Comparison of ENCODE assay signal across 2 cellular contexts in the genomic region with DNA sequence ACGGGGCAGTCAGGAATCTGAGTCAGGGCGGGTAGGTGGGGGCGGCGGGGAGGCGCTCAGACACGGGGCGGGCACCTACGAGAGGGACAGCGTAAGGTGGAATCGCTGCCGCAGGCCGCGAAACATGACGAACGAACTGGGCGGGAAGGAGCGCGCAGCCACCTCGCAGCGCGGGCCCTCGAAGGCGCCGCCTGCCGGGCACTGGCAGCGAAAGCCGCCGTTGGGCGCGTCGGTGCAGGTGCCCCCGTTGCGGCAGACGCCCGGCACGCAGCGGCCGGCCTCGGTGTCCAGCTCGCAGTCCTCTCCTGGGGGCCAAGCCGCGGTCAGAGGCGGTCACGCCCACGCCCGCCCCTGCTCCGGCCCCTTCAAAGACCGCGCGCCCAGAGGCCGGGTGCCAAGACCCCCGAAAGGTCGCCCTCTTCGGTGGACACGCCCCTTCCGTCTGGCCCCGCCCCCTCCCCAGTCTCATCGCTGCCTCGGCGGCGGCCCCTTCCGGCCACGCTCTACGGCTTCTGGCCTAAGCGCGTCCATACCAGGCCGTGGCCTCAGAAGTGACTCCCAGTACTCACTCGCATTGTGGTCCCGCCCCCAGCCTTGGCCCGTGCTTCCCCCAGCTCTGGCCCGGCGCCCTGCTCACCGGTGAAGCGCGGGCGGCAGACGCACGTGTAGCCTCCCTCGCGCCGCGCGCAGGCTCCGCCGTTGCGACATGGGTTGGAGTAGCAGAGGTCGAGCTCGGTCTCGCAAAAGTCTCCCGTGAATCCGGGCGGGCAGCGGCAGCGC.
A peak's percentile ranks its signal among the peaks of the same experiment; 100 is the strongest.
TF ChIP-seq lines count a peak whose summit lies in the region.

No MANE protein-coding gene starts in this region.

TF ChIP-seq in IMR-90, 13 proteins besides CTCF, POLR2A, EP300 and RAD21:
- TF ChIP-seq, protein P1, sequence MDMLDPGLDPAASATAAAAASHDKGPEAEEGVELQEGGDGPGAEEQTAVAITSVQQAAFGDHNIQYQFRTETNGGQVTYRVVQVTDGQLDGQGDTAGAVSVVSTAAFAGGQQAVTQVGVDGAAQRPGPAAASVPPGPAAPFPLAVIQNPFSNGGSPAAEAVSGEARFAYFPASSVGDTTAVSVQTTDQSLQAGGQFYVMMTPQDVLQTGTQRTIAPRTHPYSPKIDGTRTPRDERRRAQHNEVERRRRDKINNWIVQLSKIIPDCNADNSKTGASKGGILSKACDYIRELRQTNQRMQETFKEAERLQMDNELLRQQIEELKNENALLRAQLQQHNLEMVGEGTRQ (IDR thresholded peaks at IDR 0.05; ENCODE audit: low read depth, low read length): no peak
- TF ChIP-seq SMC3 (IDR thresholded peaks at IDR 0.05; ENCODE audit: low read depth, low read length) (peak; percentile 58; the same call in 1 of the 2 replicates), CHD1 (IDR thresholded peaks at IDR 0.05; ENCODE audit: low read depth, low read length) (no peak), RFX5 (IDR thresholded peaks at IDR 0.05; ENCODE audit: low read depth, low read length) (no peak), MAZ (IDR thresholded peaks at IDR 0.05; ENCODE audit: borderline replicate concordance, low read depth, low read length) (peak; percentile 51; the same call in 1 of the 2 replicates), MXI1 (IDR thresholded peaks at IDR 0.05; ENCODE audit: borderline replicate concordance, low read depth, low read length) (no peak; the same call in 1 of the 2 replicates), CEBPB (IDR thresholded peaks at IDR 0.05; ENCODE audit: low read depth, low read length) (peak; percentile 68), NFE2L2 (IDR thresholded peaks at IDR 0.05; ENCODE audit: low read depth, low read length) (no peak), BHLHE40 (IDR thresholded peaks at IDR 0.05; ENCODE audit: low read depth, low read length) (peak; percentile 87), FOS (IDR thresholded peaks at IDR 0.05; ENCODE audit: low read depth, low read length) (no peak), MAFK (IDR thresholded peaks at IDR 0.05; ENCODE audit: low read depth, low read length) (no peak), RCOR1 (IDR thresholded peaks at IDR 0.05; ENCODE audit: insufficient replicate concordance, low read length) (peak; percentile 57)
- TF ChIP-seq, protein P2, sequence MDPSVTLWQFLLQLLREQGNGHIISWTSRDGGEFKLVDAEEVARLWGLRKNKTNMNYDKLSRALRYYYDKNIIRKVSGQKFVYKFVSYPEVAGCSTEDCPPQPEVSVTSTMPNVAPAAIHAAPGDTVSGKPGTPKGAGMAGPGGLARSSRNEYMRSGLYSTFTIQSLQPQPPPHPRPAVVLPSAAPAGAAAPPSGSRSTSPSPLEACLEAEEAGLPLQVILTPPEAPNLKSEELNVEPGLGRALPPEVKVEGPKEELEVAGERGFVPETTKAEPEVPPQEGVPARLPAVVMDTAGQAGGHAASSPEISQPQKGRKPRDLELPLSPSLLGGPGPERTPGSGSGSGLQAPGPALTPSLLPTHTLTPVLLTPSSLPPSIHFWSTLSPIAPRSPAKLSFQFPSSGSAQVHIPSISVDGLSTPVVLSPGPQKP (IDR thresholded peaks at IDR 0.05; ENCODE audit: borderline replicate concordance, low read depth, low read length): no peak

TF ChIP-seq in H1, 55 proteins besides CTCF, POLR2A, EP300 and RAD21 (continues in another document):
- TF ChIP-seq HDAC2 (IDR thresholded peaks at IDR 0.05; ENCODE audit: borderline replicate concordance in 1 of 2, low read depth in 2 of 2, low read length in 2 of 2) (0 out of 4 replicates have a peak, but pooled peaks of 1 of the 2 experiments have one; percentile 7), CEBPB (IDR thresholded peaks at IDR 0.05; ENCODE audit: low read depth, low read length) (peak; percentile 82), KDM1A (IDR thresholded peaks at IDR 0.05; ENCODE audit: borderline replicate concordance, low read length) (no peak), TAF1 (IDR thresholded peaks at IDR 0.05; ENCODE audit: low read depth, low read length) (peak; percentile 58; the same call in 1 of the 2 replicates), TCF12 (IDR thresholded peaks at IDR 0.05; ENCODE audit: low read depth, low read length) (no peak), SIX5 (IDR thresholded peaks at IDR 0.05; ENCODE audit: low read depth, low read length) (no peak), RXRA (IDR thresholded peaks at IDR 0.05; ENCODE audit: insufficient read depth, low read depth, low read length) (no peak), CTBP2 (IDR thresholded peaks at IDR 0.05; ENCODE audit: borderline replicate concordance, insufficient read depth, insufficient read length, low read length) (no peak), EGR1 (IDR thresholded peaks at IDR 0.05; ENCODE audit: borderline replicate concordance, low read depth, low read length) (peak; percentile 62; the same call in 1 of the 2 replicates), PHF8 (conservative IDR thresholded peaks at IDR 0.05; ENCODE audit: low read depth, low read length) (peak; percentile 46; the same call in 1 of the 2 replicates), TBP (IDR thresholded peaks at IDR 0.05; ENCODE audit: low read depth, low read length) (peak; percentile 16; the same call in 1 of the 2 replicates), MAFK (IDR thresholded peaks at IDR 0.05; ENCODE audit: low read depth, low read length) (no peak), CBX8 (IDR thresholded peaks at IDR 0.05; ENCODE audit: borderline replicate concordance, low read depth, low read length) (no peak), SAP30 (IDR thresholded peaks at IDR 0.05; ENCODE audit: insufficient read depth, insufficient replicate concordance, low read length) (no peak), RFX5 (IDR thresholded peaks at IDR 0.05; ENCODE audit: borderline replicate concordance, low read depth, low read length) (no peak), SUZ12 (IDR thresholded peaks at IDR 0.05; ENCODE audit: low read length) (no peak), SRF (IDR thresholded peaks at IDR 0.05; ENCODE audit: low read depth, low read length) (no peak), ZNF274 (IDR thresholded peaks at IDR 0.05; ENCODE audit: borderline replicate concordance, extremely low read depth, low read length) (no peak), POLR2AphosphoS5 (IDR thresholded peaks at IDR 0.05; ENCODE audit: low read depth, low read length) (peak; percentile 63), SP4 (IDR thresholded peaks at IDR 0.05; ENCODE audit: low read length) (no peak), CHD1 (IDR thresholded peaks at IDR 0.05; ENCODE audit: low read depth, low read length) (no peak), BACH1 (IDR thresholded peaks at IDR 0.05; ENCODE audit: low read length) (no peak), GTF2F1 (IDR thresholded peaks at IDR 0.05; ENCODE audit: borderline replicate concordance, low read depth, low read length) (no peak), NANOG (IDR thresholded peaks at IDR 0.05; ENCODE audit: insufficient read depth, low read depth, low read length, poor library complexity, severe bottlenecking) (no peak), CREB1 (IDR thresholded peaks at IDR 0.05) (peak; percentile 67), CHD2 (IDR thresholded peaks at IDR 0.05; ENCODE audit: low read length) (no peak), RNF2 (IDR thresholded peaks at IDR 0.05; ENCODE audit: borderline replicate concordance, low read depth, low read length, missing control alignments, poor library complexity, severe bottlenecking) (peak; percentile 54), SP2 (IDR thresholded peaks at IDR 0.05; ENCODE audit: low read length) (no peak), KDM4A (IDR thresholded peaks at IDR 0.05; ENCODE audit: low read depth, low read length, severe bottlenecking) (peak; percentile 69), ASH2L (IDR thresholded peaks at IDR 0.05; ENCODE audit: low read length) (peak; percentile 59), BCL11A (IDR thresholded peaks at IDR 0.05; ENCODE audit: low read depth in 2 of 2, low read length in 2 of 2) (no peak), FOSL1 (IDR thresholded peaks at IDR 0.05; ENCODE audit: insufficient read depth, low read depth, low read length) (no peak), POU5F1 (IDR thresholded peaks at IDR 0.05; ENCODE audit: low read depth, low read length) (no peak), KDM5A (IDR thresholded peaks at IDR 0.05; ENCODE audit: low read length) (no peak), TEAD4 (IDR thresholded peaks at IDR 0.05; ENCODE audit: low read depth, low read length) (no peak; the same call in 1 of the 2 replicates), RBBP5 (IDR thresholded peaks at IDR 0.05; ENCODE audit: borderline replicate concordance, low read depth, low read length) (peak; percentile 50; the same call in 1 of the 2 replicates), JUND (IDR thresholded peaks at IDR 0.05; ENCODE audit: low read length) (no peak), CBX5 (IDR thresholded peaks at IDR 0.05; ENCODE audit: low read depth, low read length) (no peak), SIN3A (conservative IDR thresholded peaks at IDR 0.05 in 1 of 2, IDR thresholded peaks at IDR 0.05 in 1 of 2; ENCODE audit: low read depth in 1 of 2, low read length in 2 of 2) (peak; percentile 24 to 72; a peak in 1 of 4 replicates), NRF1 (IDR thresholded peaks at IDR 0.05; ENCODE audit: low read depth, low read length) (no peak), SIRT6 (IDR thresholded peaks at IDR 0.05; ENCODE audit: low read length) (no peak), GABPA (IDR thresholded peaks at IDR 0.05; ENCODE audit: borderline replicate concordance, insufficient read depth, low read length) (0 out of 2 replicates have a peak, but pooled peaks have one; percentile 36)
- TF ChIP-seq, protein P1 (IDR thresholded peaks at IDR 0.05; ENCODE audit: low read length): no peak; the same call in 1 of the 2 replicates
- TF ChIP-seq, protein P3, sequence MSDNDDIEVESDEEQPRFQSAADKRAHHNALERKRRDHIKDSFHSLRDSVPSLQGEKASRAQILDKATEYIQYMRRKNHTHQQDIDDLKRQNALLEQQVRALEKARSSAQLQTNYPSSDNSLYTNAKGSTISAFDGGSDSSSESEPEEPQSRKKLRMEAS (IDR thresholded peaks at IDR 0.05): peak; percentile 98
- TF ChIP-seq, protein P4, sequence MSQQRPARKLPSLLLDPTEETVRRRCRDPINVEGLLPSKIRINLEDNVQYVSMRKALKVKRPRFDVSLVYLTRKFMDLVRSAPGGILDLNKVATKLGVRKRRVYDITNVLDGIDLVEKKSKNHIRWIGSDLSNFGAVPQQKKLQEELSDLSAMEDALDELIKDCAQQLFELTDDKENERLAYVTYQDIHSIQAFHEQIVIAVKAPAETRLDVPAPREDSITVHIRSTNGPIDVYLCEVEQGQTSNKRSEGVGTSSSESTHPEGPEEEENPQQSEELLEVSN (IDR thresholded peaks at IDR 0.05): peak; percentile 92
- TF ChIP-seq, protein P5, sequence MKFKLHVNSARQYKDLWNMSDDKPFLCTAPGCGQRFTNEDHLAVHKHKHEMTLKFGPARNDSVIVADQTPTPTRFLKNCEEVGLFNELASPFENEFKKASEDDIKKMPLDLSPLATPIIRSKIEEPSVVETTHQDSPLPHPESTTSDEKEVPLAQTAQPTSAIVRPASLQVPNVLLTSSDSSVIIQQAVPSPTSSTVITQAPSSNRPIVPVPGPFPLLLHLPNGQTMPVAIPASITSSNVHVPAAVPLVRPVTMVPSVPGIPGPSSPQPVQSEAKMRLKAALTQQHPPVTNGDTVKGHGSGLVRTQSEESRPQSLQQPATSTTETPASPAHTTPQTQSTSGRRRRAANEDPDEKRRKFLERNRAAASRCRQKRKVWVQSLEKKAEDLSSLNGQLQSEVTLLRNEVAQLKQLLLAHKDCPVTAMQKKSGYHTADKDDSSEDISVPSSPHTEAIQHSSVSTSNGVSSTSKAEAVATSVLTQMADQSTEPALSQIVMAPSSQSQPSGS (IDR thresholded peaks at IDR 0.05; ENCODE audit: low read length): no peak
- TF ChIP-seq, protein P6, sequence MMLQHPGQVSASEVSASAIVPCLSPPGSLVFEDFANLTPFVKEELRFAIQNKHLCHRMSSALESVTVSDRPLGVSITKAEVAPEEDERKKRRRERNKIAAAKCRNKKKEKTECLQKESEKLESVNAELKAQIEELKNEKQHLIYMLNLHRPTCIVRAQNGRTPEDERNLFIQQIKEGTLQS (IDR thresholded peaks at IDR 0.05; ENCODE audit: insufficient read depth, low read depth, low read length): no peak
